In genomic region chr1:214282696-214283225, GRCh38 we compare ENCODE assay signal across 8 cellular contexts. TPM values are rescaled to one million over a fixed set of nuclear protein-coding genes. Genes with fewer than 3 reads are reported as not detected.
DNase-seq lines count a peak whose midpoint lies in the region; ATAC-seq, FAIRE-seq and TF ChIP-seq lines count a peak whose summit lies in the region.

No MANE protein-coding gene starts in this region.

- no peaks in the 10 kb centered on the region for H3K9me3 Mint-ChIP-seq in activated B cell treated with CpG ODN at 0.5 μM for 24 hours
- H3K9me3 Mint-ChIP-seq in stimulated activated naive CD8-positive, alpha-beta T cell treated with anti-CD3 and anti-CD28 coated beads, Interleukin-15, amount 100 ng/mL, for 72 hours: no peaks in the 10 kb centered on the region

- H3K9me3 ChIP-seq in left ventricle myocardium inferior (replicated peaks) (no peaks in the 10 kb centered on the region), tibial artery (no peaks in the 10 kb centered on the region)

- no peak for TF ChIP-seq CTCF in left ventricle myocardium inferior (IDR thresholded peaks at IDR 0.05; ENCODE audit: borderline replicate concordance)
- TF ChIP-seq CTCF in activated B cell treated with CpG ODN at 0.5 μM for 24 hours (IDR thresholded peaks at IDR 0.05): no peak
- no peak for TF ChIP-seq CTCF in epithelial cell of proximal tubule (conservative IDR thresholded peaks at IDR 0.05; ENCODE audit: low read depth, low read length)
- no peak for TF ChIP-seq CTCF in tibial artery (IDR thresholded peaks at IDR 0.05)

- no peaks in the 10 kb centered on the region for H3K27me3 Mint-ChIP-seq in activated B cell treated with CpG ODN at 0.5 μM for 24 hours
- no peaks in the 10 kb centered on the region for H3K27me3 Mint-ChIP-seq in stimulated activated naive CD8-positive, alpha-beta T cell treated with anti-CD3 and anti-CD28 coated beads, Interleukin-15, amount 100 ng/mL, for 72 hours

- CTCF ChIA-PET in activated B cell treated with CpG ODN at 0.5 μM for 24 hours (lab: Charles Lee): no interaction called here

- POLR2A ChIA-PET in activated B cell treated with CpG ODN at 0.5 μM for 24 hours (lab: Charles Lee): no interaction called here

- FAIRE-seq in frontal cortex (lab: Jason Lieb, UNC): no peak

- H3K27ac Mint-ChIP-seq in activated B cell treated with CpG ODN at 0.5 μM for 24 hours: no peak overlapping the region
- H3K27ac Mint-ChIP-seq in stimulated activated naive CD8-positive, alpha-beta T cell treated with anti-CD3 and anti-CD28 coated beads, Interleukin-15, amount 100 ng/mL, for 72 hours: peak overlapping the region; percentile 1 to 58

- no peak for DNase-seq in left ventricle myocardium inferior
- DNase-seq in cardiac septum (ENCODE audit: low spot score): no peak
- DNase-seq in activated B cell treated with CpG ODN at 0.5 μM for 24 hours: no peak
- DNase-seq in epithelial cell of proximal tubule (ENCODE audit: low read depth): no peak
- peak in 1 of 2 donors; percentile 5 for DNase-seq in stimulated activated naive CD8-positive, alpha-beta T cell treated with anti-CD3 and anti-CD28 coated beads, Interleukin-15, amount 100 ng/mL, for 72 hours
- DNase-seq in tibial artery: no peak
- DNase-seq in frontal cortex (ENCODE audit: low spot score in 2 of 2): no peak
- DNase-seq in KG1 (lab: John Stamatoyannopoulos, UW): no peak

- H3K36me3 ChIP-seq in left ventricle myocardium inferior: no peaks in the 10 kb centered on the region
- no peaks in the 10 kb centered on the region for H3K36me3 ChIP-seq in tibial artery

- H3K4me1 ChIP-seq in left ventricle myocardium inferior (peaks cover 70% of the 10 kb centered on the region), tibial artery (peaks cover 0 to 27% (median 11%) of the 10 kb centered on the region in 4 donors)

- no peaks in the 10 kb centered on the region for H3K36me3 Mint-ChIP-seq in activated B cell treated with CpG ODN at 0.5 μM for 24 hours (ENCODE audit: low read depth)

- H3K4me3 ChIP-seq in left ventricle myocardium inferior: peak overlapping the region; percentile 84
- H3K4me3 ChIP-seq in epithelial cell of proximal tubule (ENCODE audit: low read depth, low read length): peak overlapping the region; percentile 93
- H3K4me3 ChIP-seq in tibial artery: no peak overlapping the region

- H3K27me3 ChIP-seq in left ventricle myocardium inferior (ENCODE audit: low read depth): no peaks in the 10 kb centered on the region
- H3K27me3 ChIP-seq in tibial artery: no peaks in the 10 kb centered on the region

- H3K4me3 Mint-ChIP-seq in activated B cell treated with CpG ODN at 0.5 μM for 24 hours: peak overlapping the region; percentile 85
- peak overlapping the region; percentile 86 to 93 for H3K4me3 Mint-ChIP-seq in stimulated activated naive CD8-positive, alpha-beta T cell treated with anti-CD3 and anti-CD28 coated beads, Interleukin-15, amount 100 ng/mL, for 72 hours

- peaks cover 23% of the 10 kb centered on the region for H3K4me1 Mint-ChIP-seq in activated B cell treated with CpG ODN at 0.5 μM for 24 hours
- H3K4me1 Mint-ChIP-seq in stimulated activated naive CD8-positive, alpha-beta T cell treated with anti-CD3 and anti-CD28 coated beads, Interleukin-15, amount 100 ng/mL, for 72 hours: peaks cover 46% of the 10 kb centered on the region

- ATAC-seq in activated B cell treated with CpG ODN at 0.5 μM for 24 hours (ENCODE audit: low read depth): no peak
- no peak for ATAC-seq in stimulated activated naive CD8-positive, alpha-beta T cell treated with anti-CD3 and anti-CD28 coated beads, Interleukin-15, amount 100 ng/mL, for 72 hours

- H3K27ac ChIP-seq in left ventricle myocardium inferior (replicated peaks) (peak overlapping the region; percentile 98), tibial artery (no peak overlapping the region)

- intact Hi-C loops in left ventricle myocardium inferior (cut with micrococcal nuclease): no loop called here
- intact Hi-C loops in cardiac septum (cut with DNase I): loop anchor here (5.0 kb wide), 1 partner anchor 270 kb away; the partner anchor contains the start of gene PTPN14
- intact Hi-C loops in activated B cell treated with CpG ODN at 0.5 μM for 24 hours (cut with micrococcal nuclease): loop anchor here (5.0 kb wide), 1 partner anchor 1425 kb away; the partner anchor contains the start of gene FLVCR1
- intact Hi-C loops in tibial artery (cut with DNase I; ENCODE audit: low total_unique reads): no loop called here

RNA-seq across cellular contexts. Expression of gene SMYD2, which starts 1.8 kb away (rescaled TPM):
- total RNA-seq in left ventricle myocardium inferior: 247 TPM
- 445 TPM for total RNA-seq in cardiac septum
- 18.3 and 18.8 TPM in 2 replicates for total RNA-seq in activated B cell treated with CpG ODN at 0.5 μM for 24 hours
- 65.6 and 82.2 TPM in 2 replicates for total RNA-seq in epithelial cell of proximal tubule
- total RNA-seq in frontal cortex: 43.2 TPM

Comparison
In these comparisons a context has a peak if more than half of its experiments do, and no peak if none do; other contexts are left out.
1. intact Hi-C loops: an anchor here in cardiac septum (5.0 kb wide) and activated B cell treated with CpG ODN at 0.5 μM for 24 hours (5.0 kb wide); none called in left ventricle myocardium inferior and tibial artery.
2. H3K4me3 ChIP-seq: peak in left ventricle myocardium inferior (single experiment) and epithelial cell of proximal tubule (single experiment); none in tibial artery (0 of 2).